In the genomic region with DNA sequence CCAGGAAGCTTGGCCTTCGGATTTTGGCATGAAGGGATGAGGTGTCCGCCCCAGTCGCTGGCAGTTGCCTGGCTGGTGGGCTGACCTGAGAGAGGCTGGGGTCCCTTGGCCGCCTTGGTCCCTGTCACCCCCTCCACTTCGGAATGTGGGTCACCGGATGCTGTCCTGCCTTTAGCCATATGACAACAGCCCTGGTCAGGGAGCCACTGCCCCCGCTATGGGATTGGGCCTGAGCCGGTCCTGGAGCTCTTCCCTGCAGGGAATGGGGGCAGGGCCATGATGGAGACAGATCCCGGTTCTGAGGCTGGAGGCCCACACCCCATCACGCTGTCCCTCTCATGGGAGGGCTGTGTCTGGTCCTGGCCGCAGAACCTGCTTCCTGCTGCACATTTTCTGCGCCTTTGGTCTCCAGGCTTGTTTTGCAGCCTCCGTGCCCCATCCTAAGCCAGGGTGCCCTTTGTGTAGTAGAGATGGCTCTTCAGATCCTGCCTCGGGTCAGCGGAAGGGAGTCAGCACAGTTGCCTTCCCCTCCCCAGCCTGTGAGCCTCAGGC, we compare ENCODE assay signal across 29 cellular contexts. TPM values are rescaled to one million over a fixed set of nuclear protein-coding genes. Genes with fewer than 3 reads are reported as not detected.
DNase-seq lines count a peak whose midpoint lies in the region; ATAC-seq, FAIRE-seq and TF ChIP-seq lines count a peak whose summit lies in the region.
"Had no signal": no experiment of that assay in that cellular context is flagged by ENCODE, and none has a peak within 500 bp of the region (broad histone marks: within the 10 kb centered on the region; RNA-seq: fewer than 3 reads in every experiment).

No MANE protein-coding gene starts in this region.

- TF ChIP-seq CTCF in GM12878 (IDR thresholded peaks at IDR 0.05 in 2 of 3, conservative IDR thresholded peaks at IDR 0.05 in 1 of 3; ENCODE audit: control insufficient read depth in 2 of 3, extremely low read depth in 1 of 3, insufficient read depth in 1 of 3, low read depth in 3 of 3, low read length in 3 of 3): no peak
- no peak for TF ChIP-seq CTCF in neural progenitor cell (IDR thresholded peaks at IDR 0.05)
- TF ChIP-seq CTCF in thoracic aorta (IDR thresholded peaks at IDR 0.05): no peak
- no peak for TF ChIP-seq CTCF in stomach (IDR thresholded peaks at IDR 0.05)

- H3K4me2 ChIP-seq in GM12878 (ENCODE audit: control insufficient read depth, insufficient read depth) (no peak overlapping the region), neural progenitor cell (no peak overlapping the region)

- H3K36me3 Mint-ChIP-seq in neural progenitor cell: peaks cover 48% of the 10 kb centered on the region

- H2AFZ ChIP-seq in GM12878 (ENCODE audit: control insufficient read depth, low read depth, low read length): no peak overlapping the region
- no peak overlapping the region for H2AFZ ChIP-seq in neural progenitor cell (replicated peaks)

- 87% methylated on average over 15 of the region's 15 CpGs for WGBS in GM12878 (ENCODE audit: insufficient coverage, insufficient replicate concordance, low lambda C conversion rate, missing lambda C conversion rate)
- 87 to 93% (median 90%) methylated on average over 8 to 15 of the region's 15 CpGs for WGBS in stomach, 5 donors

- peak overlapping the region; percentile 50 for H3K27ac Mint-ChIP-seq in neural progenitor cell
- H3K27ac Mint-ChIP-seq: activated CD4-positive, alpha-beta memory T cell treated with anti-CD3 and anti-CD28 coated beads for 36 hours; activated T-helper 2 cell treated with anti-CD3 and anti-CD28 coated beads, Interferon-gamma antibody, Interleukin-2, Interleukin-4, amounts not matched to agents 10 μg/mL and 5 μg/mL and 100 μg/mL, durations not matched to agents 14 hours and 24 hours and 36 hours; stimulated activated memory B cell treated with anti-CD40 and anti-IgM and Interleukin-4, amounts not matched to agents 10 μg/mL and 1 μg/mL and 100 μg/mL, for 72 hours; T-helper 1 cell treated with Interleukin-12 subunit alpha and Interleukin-12 subunit beta and Interleukin-4 antibody, amounts not matched to agents 30 μg/mL and 1 μg/mL, for 36 hours had no signal

- no peak for FAIRE-seq in GM12878 (lab: Jason Lieb, UNC)
- FAIRE-seq: keratinocyte, TTC549 had no signal

- H3K4me1 ChIP-seq in GM12878 (ENCODE audit: control insufficient read depth, insufficient read depth, low read length) (no peaks in the 10 kb centered on the region), neural progenitor cell (no peaks in the 10 kb centered on the region), thoracic aorta (ENCODE audit: control insufficient read depth in 1 of 2, low read depth in 2 of 2) (peaks cover 10 to 64% of the 10 kb centered on the region in 2 donors), stomach (no peaks in the 10 kb centered on the region)
- H3K4me1 ChIP-seq: upper lobe of right lung had no signal

- TF ChIP-seq POLR2A in GM12878 (IDR thresholded peaks at IDR 0.05; ENCODE audit: low read depth, low read length): no peak
- no peak for TF ChIP-seq POLR2A in stomach (IDR thresholded peaks at IDR 0.05)

- in situ Hi-C loops in GM12878 (cut with MboI): no loop called here

- CTCF ChIA-PET in GM12878 (lab: Yijun Ruan, JAX): no interaction called here

- no peak overlapping the region for H3K9ac ChIP-seq in GM12878 (ENCODE audit: control insufficient read depth, insufficient read depth, low read length)
- H3K9ac ChIP-seq in neural progenitor cell: no peak overlapping the region

- ATAC-seq in GM12878 (no peak), thoracic aorta (ENCODE audit: insufficient number of reproducible peaks, low FRiP score, low read depth) (no peak), HG02885 (IDR thresholded peaks at IDR 0.05; ENCODE audit: poor library complexity, unreplicated experiment) (no peak)
- ATAC-seq: activated naive CD4-positive, alpha-beta T cell treated with anti-CD3 and anti-CD28 coated beads, Interleukin-2, amount 50 U/mL, for 72 hours; effector memory CD8-positive, alpha-beta T cell; stimulated activated memory B cell treated with anti-CD40 and anti-IgM and Interleukin-4, amounts not matched to agents 10 μg/mL and 1 μg/mL and 100 μg/mL, for 72 hours; upper lobe of right lung had no signal

- H3K4me1 Mint-ChIP-seq in neural progenitor cell: peaks cover 5% of the 10 kb centered on the region

- H3K27me3 ChIP-seq in GM12878 (replicated peaks in 1 of 2; ENCODE audit: control insufficient read depth in 2 of 2, insufficient read depth in 2 of 2, low read length in 1 of 2) (no peaks in the 10 kb centered on the region), neural progenitor cell (no peaks in the 10 kb centered on the region), thoracic aorta (replicated peaks; ENCODE audit: insufficient read depth) (no peaks in the 10 kb centered on the region), stomach (no peaks in the 10 kb centered on the region)
- H3K27me3 ChIP-seq: SJSA1, upper lobe of right lung had no signal

- RAD21 ChIA-PET in GM12878 (lab: Charles Lee; ENCODE audit: unreplicated experiment): no interaction called here

- TF ChIP-seq EP300 in GM12878 (IDR thresholded peaks at IDR 0.05; ENCODE audit: borderline replicate concordance in 1 of 2, control insufficient read depth in 1 of 2, low read depth in 2 of 2, low read length in 2 of 2) (no peak), stomach (IDR thresholded peaks at IDR 0.05) (no peak)

- H3K9me3 ChIP-seq in GM12878 (replicated peaks; ENCODE audit: control insufficient read depth, insufficient read depth, low read length) (no peaks in the 10 kb centered on the region), neural progenitor cell (ENCODE audit: low read depth) (no peaks in the 10 kb centered on the region), thoracic aorta (no peaks in the 10 kb centered on the region), stomach (no peaks in the 10 kb centered on the region)
- H3K9me3 ChIP-seq: SJSA1, upper lobe of right lung had no signal

- H3K27ac ChIP-seq in GM12878 (ENCODE audit: control insufficient read depth, insufficient read depth) (no peak overlapping the region), neural progenitor cell (no peak overlapping the region), thoracic aorta (peak overlapping the region; percentile 66 to 91), stomach (no peak overlapping the region)
- H3K27ac ChIP-seq: SJSA1, upper lobe of right lung had no signal

- peak; percentile 27 for DNase-seq in activated T-cell treated with anti-CD3 and anti-CD28 coated beads, Interleukin-2, amount 50 U/mL, for 1 hour
- no peak for DNase-seq in activated T-cell treated with anti-CD3 and anti-CD28 coated beads for 4 hours
- no peak for DNase-seq in GM12878 (ENCODE audit: low read depth, low spot score)
- DNase-seq in neural progenitor cell (ENCODE audit: low spot score): no peak
- no peak for DNase-seq in thoracic aorta (ENCODE audit: low spot score)
- no peak for DNase-seq in stomach
- no peak for DNase-seq in NCI-H2029 treated with DMSO at 0.1 percent for 48 hours (lab: John Stamatoyannopoulos, UW)
- DNase-seq: activated CD4-positive, alpha-beta memory T cell treated with anti-CD3 and anti-CD28 coated beads for 36 hours; activated CD4-positive, CD25-positive, alpha-beta regulatory T cell; activated CD8-positive, alpha-beta memory T cell treated with anti-CD3 and anti-CD28 coated beads, Interleukin-2, amount 50 U/mL, for 48 hours; CD4-positive, alpha-beta memory T cell; cortex of kidney; effector memory CD8-positive, alpha-beta T cell; KG1; midbrain; naive B cell; NCI-H1092 treated with DMSO at 0.1 percent for 48 hours; NCI-H187; NCI-H2171 treated with DMSO at 0.1 percent for 48 hours; NCI-H510A; upper lobe of right lung had no signal

- H3K36me3 ChIP-seq in GM12878 (ENCODE audit: control insufficient read depth in 2 of 2, insufficient read depth in 2 of 2, low read length in 1 of 2) (peaks cover 27 to 41% of the 10 kb centered on the region in 2 experiments), neural progenitor cell (peaks cover 4% of the 10 kb centered on the region), thoracic aorta (peaks cover 97% of the 10 kb centered on the region), stomach (peaks cover 94 to 100% (median 100%) of the 10 kb centered on the region in 4 donors)

- intact Hi-C loops in GM12878 (cut with micrococcal nuclease; ENCODE audit: unreplicated experiment) (no loop called here), stomach (cut with DNase I; ENCODE audit: low total_unique reads) (loop anchor here (10.0 kb wide), 1 partner anchor 179 kb away; no protein-coding TSS in a partner anchor)

- POLR2A ChIA-PET in GM12878 (lab: Charles Lee): no interaction called here

- H3K79me2 ChIP-seq in GM12878 (ENCODE audit: control insufficient read depth, insufficient read depth, low read length): no peaks in the 10 kb centered on the region
- no peaks in the 10 kb centered on the region for H3K79me2 ChIP-seq in neural progenitor cell (ENCODE audit: low read depth)

- no peaks in the 10 kb centered on the region for H3F3A ChIP-seq in neural progenitor cell (ENCODE audit: low read depth)

- no peak overlapping the region for H3K4me3 Mint-ChIP-seq in neural progenitor cell
- H3K4me3 Mint-ChIP-seq: activated CD4-positive, alpha-beta memory T cell treated with anti-CD3 and anti-CD28 coated beads for 36 hours; effector memory CD8-positive, alpha-beta T cell; stimulated activated memory B cell treated with anti-CD40 and anti-IgM and Interleukin-4, amounts not matched to agents 10 μg/mL and 1 μg/mL and 100 μg/mL, for 72 hours; T-helper 1 cell treated with Interleukin-12 subunit alpha and Interleukin-12 subunit beta and Interleukin-4 antibody, amounts not matched to agents 30 μg/mL and 1 μg/mL, for 36 hours had no signal

- no TSS peak for BruUV-seq in GM12878 (replicated peaks; lab: Mats Ljungman, UMichigan)

- H4K20me1 ChIP-seq in GM12878 (ENCODE audit: control insufficient read depth, insufficient read depth): no peaks in the 10 kb centered on the region; the same call in 1 of the 2 replicates
- peaks cover 96% of the 10 kb centered on the region for H4K20me1 ChIP-seq in neural progenitor cell (ENCODE audit: low read depth)

- SMC1A ChIA-PET in GM12878 (lab: Charles Lee; ENCODE audit: uncharacterized antibody, unreplicated experiment): no interaction called here

- H3K4me3 ChIP-seq in GM12878 (no peak overlapping the region), neural progenitor cell (no peak overlapping the region), thoracic aorta (no peak overlapping the region), stomach (no peak overlapping the region)
- H3K4me3 ChIP-seq: SJSA1, upper lobe of right lung had no signal

- TF ChIP-seq RAD21 in GM12878 (IDR thresholded peaks at IDR 0.05; ENCODE audit: insufficient read depth, low read depth, low read length): no peak

- H3K9me3 Mint-ChIP-seq in neural progenitor cell: no peaks in the 10 kb centered on the region
- H3K9me3 Mint-ChIP-seq: activated CD4-positive, alpha-beta memory T cell treated with anti-CD3 and anti-CD28 coated beads for 36 hours; activated naive CD4-positive, alpha-beta T cell treated with anti-CD3 and anti-CD28 coated beads, Interleukin-2, amount 50 U/mL, for 72 hours; activated T-helper 2 cell treated with anti-CD3 and anti-CD28 coated beads, Interferon-gamma antibody, Interleukin-2, Interleukin-4, amounts not matched to agents 10 μg/mL and 5 μg/mL and 100 μg/mL, durations not matched to agents 14 hours and 24 hours and 36 hours; CD4-positive, alpha-beta memory T cell; effector memory CD8-positive, alpha-beta T cell; naive B cell; stimulated activated memory B cell treated with anti-CD40 and anti-IgM and Interleukin-4, amounts not matched to agents 10 μg/mL and 1 μg/mL and 100 μg/mL, for 72 hours; T-helper 1 cell treated with Interleukin-12 subunit alpha and Interleukin-12 subunit beta and Interleukin-4 antibody, amounts not matched to agents 30 μg/mL and 1 μg/mL, for 36 hours had no signal

- peaks cover 6% of the 10 kb centered on the region for H3K27me3 Mint-ChIP-seq in neural progenitor cell (ENCODE audit: insufficient read depth, low read depth)
- H3K27me3 Mint-ChIP-seq: activated CD4-positive, alpha-beta memory T cell treated with anti-CD3 and anti-CD28 coated beads for 36 hours; CD4-positive, alpha-beta memory T cell; effector memory CD8-positive, alpha-beta T cell; naive B cell; stimulated activated memory B cell treated with anti-CD40 and anti-IgM and Interleukin-4, amounts not matched to agents 10 μg/mL and 1 μg/mL and 100 μg/mL, for 72 hours had no signal

RNA-seq across cellular contexts. Expression of a gene that starts 22.6 kb away (rescaled TPM):
- total RNA-seq in GM12878 (2013; cell fraction: nucleolus; rRNA removed): 217 and 258 TPM in 2 replicates
- total RNA-seq in GM12878 (2014; rRNA removed): 13.0 and 14.7 TPM in 2 replicates
- total RNA-seq in GM12878 (2014; rRNA removed; fragmentation: Illumina TruSeq; extraction: Trizol): 7.9 and 8.1 TPM in 2 replicates
- 23.5 and 26.8 TPM in 2 replicates for total RNA-seq in GM12878 (2021)
- polyA plus RNA-seq in GM12878 (2011; ENCODE audit: low read depth): 6.9 TPM
- 21.8 and 46.7 TPM in 2 replicates for polyA plus RNA-seq in GM12878 (2011; rRNA removed)
- 38.7 and 47.0 TPM in 2 replicates for polyA plus RNA-seq in GM12878 (2011; cell fraction: cytosol; rRNA removed)
- polyA plus RNA-seq in GM12878 (2011; cell fraction: nucleus; rRNA removed): 115 and 127 TPM in 2 replicates
- polyA plus RNA-seq in GM12878 (2012): 14.6 and 20.5 TPM in 2 replicates
- 10.2 and 14.2 TPM in 2 replicates for polyA plus RNA-seq in GM12878 (2014; fragmentation: Illumina TruSeq; extraction: Trizol)
- polyA plus RNA-seq in GM12878 (2014; fragmentation: Nextera tagmentation; extraction: Ambion mirVana): 1 to 10 TPM; 1.6 to 2.6 TPM
- 13.3 and 14.6 TPM in 2 replicates for polyA plus RNA-seq in GM12878 (2014; rRNA removed)
- 10 to 100 TPM; 18.8 to 19.4 TPM for polyA plus RNA-seq in GM12878 (2016; fragmentation: Nextera tagmentation; extraction: Ambion mirVana)
- polyA minus RNA-seq in GM12878 (2011; rRNA and poly(A)+ RNA removed): 48.5 and 62.2 TPM in 2 replicates
- 12.2 and 18.8 TPM in 2 replicates for polyA minus RNA-seq in GM12878 (2011; cell fraction: cytosol; rRNA and poly(A)+ RNA removed)
- 57.4 and 65.9 TPM in 2 replicates for polyA minus RNA-seq in GM12878 (2011; cell fraction: nucleus; rRNA and poly(A)+ RNA removed)
- 28.8 and 52.2 TPM in 2 replicates for total RNA-seq in neural progenitor cell (ENCODE audit: low replicate concordance)
- total RNA-seq in thoracic aorta: 100 to 1,000 TPM; 151 to 311 TPM
- total RNA-seq in stomach: 100 to 1,000 TPM in 1 of 5 donors, 10 to 100 TPM in 4; 18.0 to 199 (median 41.5) TPM
- 10 to 100 TPM; 17.7 to 48.3 (median 26.6) TPM for polyA plus RNA-seq in stomach

Comparison
In these comparisons a context has a peak if more than half of its experiments do, and no peak if none do; other contexts are left out.
1. H3K27ac ChIP-seq: peak in thoracic aorta (2 of 2); none in GM12878 (single experiment), neural progenitor cell (single experiment) and stomach (0 of 5).